Comparison of ENCODE assay signal across 13 cellular contexts in genomic region chr5:177338251-177339106, GRCh38.
"Had no signal": no experiment of that assay in that cellular context is flagged by ENCODE, and none has a peak within 500 bp of the region (broad histone marks: within the 10 kb centered on the region; RNA-seq: fewer than 3 reads in every experiment).

No MANE protein-coding gene starts in this region.

- H3K27ac ChIP-seq: right atrium auricular region, thyroid gland, uterus had no signal

- DNase-seq: activated CD8-positive, alpha-beta memory T cell treated with anti-CD3 and anti-CD28 coated beads, Interleukin-2, amount 50 U/mL, for 48 hours; activated naive CD4-positive, alpha-beta T cell treated with anti-CD3 and anti-CD28 coated beads for 36 hours; central memory CD4-positive, alpha-beta T cell; effector memory CD4-positive, alpha-beta T cell; kidney glomerular epithelial cell; small intestine; T-helper 2 cell; thyroid gland; uterus had no signal

- H3K4me3 ChIP-seq: right atrium auricular region, thyroid gland, uterus had no signal

- H3K9me3 ChIP-seq: right atrium auricular region, thyroid gland, uterus had no signal

- H3K4me1 ChIP-seq: thyroid gland, uterus had no signal

- H3K4me3 Mint-ChIP-seq: activated naive CD4-positive, alpha-beta T cell treated with anti-CD3 and anti-CD28 coated beads for 36 hours; activated T-helper 1 cell treated with anti-CD3 and anti-CD28 coated beads, Interleukin-12 subunit alpha, Interleukin-12 subunit beta, Interleukin-2, Interleukin-4 antibody, amounts not matched to agents 30 ng/mL and 10 ng/mL and 1 ng/mL, durations not matched to agents 14 hours and 24 hours and 36 hours; mesothelial cell of epicardium had no signal

- H3K27me3 ChIP-seq: right atrium auricular region, thyroid gland, uterus had no signal

- H3K4me1 Mint-ChIP-seq: mesothelial cell of epicardium had no signal

- FAIRE-seq: small intestine, TTC549 had no signal

- H3K27ac Mint-ChIP-seq: activated naive CD4-positive, alpha-beta T cell treated with anti-CD3 and anti-CD28 coated beads for 36 hours; mesothelial cell of epicardium had no signal

- H3K36me3 ChIP-seq: uterus had no signal

- H3K9me3 Mint-ChIP-seq: activated naive CD4-positive, alpha-beta T cell treated with anti-CD3 and anti-CD28 coated beads for 36 hours; activated T-helper 1 cell treated with anti-CD3 and anti-CD28 coated beads, Interleukin-12 subunit alpha, Interleukin-12 subunit beta, Interleukin-2, Interleukin-4 antibody, amounts not matched to agents 30 ng/mL and 10 ng/mL and 1 ng/mL, durations not matched to agents 14 hours and 24 hours and 36 hours; mesothelial cell of epicardium had no signal
